Comparison of ENCODE assay signal across 1 cellular context in genomic region chr12:124939428-124940142, GRCh38.
A peak's percentile ranks its signal among the peaks of the same experiment; 100 is the strongest.
TF ChIP-seq lines count a peak whose summit lies in the region.

No MANE protein-coding gene starts in this region.

TF ChIP-seq in HepG2, 621 proteins besides CTCF, POLR2A, EP300 and RAD21 (continued from another document and continues in another):
- TF ChIP-seq SRY (CRISPR knock-in tag; IDR thresholded peaks at IDR 0.05) (peak; percentile 89), MIER2 (CRISPR knock-in tag; IDR thresholded peaks at IDR 0.05) (peak; percentile 43; the same call in 1 of the 2 replicates), ZNF607 (CRISPR knock-in tag; IDR thresholded peaks at IDR 0.05; ENCODE audit: borderline replicate concordance) (peak; percentile 57; the same call in 1 of the 2 replicates), TEAD3 (CRISPR knock-in tag; optimal IDR thresholded peaks at IDR 0.05; ENCODE audit: borderline replicate concordance) (peak; percentile 56), SAFB2 (CRISPR knock-in tag; IDR thresholded peaks at IDR 0.05; ENCODE audit: borderline replicate concordance, low read depth) (no peak; the same call in 1 of the 2 replicates), ZNF775 (CRISPR knock-in tag; IDR thresholded peaks at IDR 0.05; ENCODE audit: borderline replicate concordance) (no peak), ZNF569 (CRISPR knock-in tag; IDR thresholded peaks at IDR 0.05; ENCODE audit: borderline replicate concordance) (0 out of 2 replicates have a peak, but pooled peaks have one; percentile 79), ZNF251 (CRISPR knock-in tag; IDR thresholded peaks at IDR 0.05) (no peak), MAFK (conservative IDR thresholded peaks at IDR 0.05 in 1 of 2, IDR thresholded peaks at IDR 0.05 in 1 of 2; ENCODE audit: low read length in 2 of 2) (no peak), ZFP62 (CRISPR knock-in tag; IDR thresholded peaks at IDR 0.05) (no peak), IRF2 (CRISPR knock-in tag; IDR thresholded peaks at IDR 0.05) (peak; percentile 6; the same call in 1 of the 2 replicates), CHCHD3 (CRISPR knock-in tag; IDR thresholded peaks at IDR 0.05) (no peak), STAT5B (CRISPR knock-in tag; IDR thresholded peaks at IDR 0.05) (no peak), NFE2 (CRISPR knock-in tag; IDR thresholded peaks at IDR 0.05) (no peak), RFXANK (CRISPR knock-in tag; IDR thresholded peaks at IDR 0.05) (no peak; the same call in 1 of the 2 replicates), TOPORS (CRISPR knock-in tag; IDR thresholded peaks at IDR 0.05) (peak; percentile 94; the same call in 1 of the 2 replicates), AGO1 (IDR thresholded peaks at IDR 0.05; ENCODE audit: low read depth, low read length, poor library complexity, severe bottlenecking) (no peak), SP2 (CRISPR knock-in tag; IDR thresholded peaks at IDR 0.05) (0 out of 2 replicates have a peak, but pooled peaks have one; percentile 32), ZNF574 (CRISPR knock-in tag; IDR thresholded peaks at IDR 0.05) (no peak; the same call in none of the 2 replicates), ZNF530 (CRISPR knock-in tag; IDR thresholded peaks at IDR 0.05; ENCODE audit: low read depth) (no peak), ZNF766 (CRISPR knock-in tag; IDR thresholded peaks at IDR 0.05; ENCODE audit: borderline replicate concordance) (no peak), TCF12 (IDR thresholded peaks at IDR 0.05) (no peak), TCF12 (CRISPR knock-in tag; IDR thresholded peaks at IDR 0.05) (peak; percentile 63; the same call in 1 of the 2 replicates), THAP9 (CRISPR knock-in tag; IDR thresholded peaks at IDR 0.05; ENCODE audit: borderline replicate concordance) (no peak; the same call in 1 of the 2 replicates), XRCC5 (optimal IDR thresholded peaks at IDR 0.05; ENCODE audit: low read length) (peak; percentile 73), ZNF354B (CRISPR knock-in tag; IDR thresholded peaks at IDR 0.05) (peak; percentile 87; the same call in 1 of the 2 replicates), ZNF260 (CRISPR knock-in tag; IDR thresholded peaks at IDR 0.05; ENCODE audit: borderline replicate concordance, low read depth) (no peak), ZNF3 (CRISPR knock-in tag; IDR thresholded peaks at IDR 0.05) (no peak), PITX1 (CRISPR knock-in tag; IDR thresholded peaks at IDR 0.05) (peak; percentile 74), ZNF850 (CRISPR knock-in tag; conservative IDR thresholded peaks at IDR 0.05) (0 out of 2 replicates have a peak, but pooled peaks have one; percentile 48), ZFP82 (CRISPR knock-in tag; IDR thresholded peaks at IDR 0.05; ENCODE audit: borderline replicate concordance) (no peak; the same call in 1 of the 2 replicates), SUZ12 (IDR thresholded peaks at IDR 0.05; ENCODE audit: low read depth, low read length) (no peak), ZNF496 (CRISPR knock-in tag; IDR thresholded peaks at IDR 0.05; ENCODE audit: insufficient replicate concordance) (no peak), FOXP1 (IDR thresholded peaks at IDR 0.05) (no peak), FOXP1 (CRISPR knock-in tag; IDR thresholded peaks at IDR 0.05) (0 out of 2 replicates have a peak, but pooled peaks have one; percentile 32), ATF7 (IDR thresholded peaks at IDR 0.05) (no peak), ATF7 (CRISPR knock-in tag; IDR thresholded peaks at IDR 0.05) (no peak), ZNF34 (CRISPR knock-in tag; IDR thresholded peaks at IDR 0.05; ENCODE audit: borderline replicate concordance) (0 out of 2 replicates have a peak, but pooled peaks have one; percentile 36), SALL1 (CRISPR knock-in tag; IDR thresholded peaks at IDR 0.05) (peak; percentile 81), FOXA3 (CRISPR knock-in tag; IDR thresholded peaks at IDR 0.05) (peak; percentile 60), HOXA7 (CRISPR knock-in tag; IDR thresholded peaks at IDR 0.05) (no peak), PHF21A (CRISPR knock-in tag; IDR thresholded peaks at IDR 0.05) (0 out of 2 replicates have a peak, but pooled peaks have one; percentile 11), ZNF296 (CRISPR knock-in tag; conservative IDR thresholded peaks at IDR 0.05) (no peak), TP53 (CRISPR knock-in tag; conservative IDR thresholded peaks at IDR 0.05) (no peak; the same call in 1 of the 2 replicates), HNRNPLL (IDR thresholded peaks at IDR 0.05; ENCODE audit: low read depth, low read length, poor library complexity, severe bottlenecking) (no peak), FOXA1 (IDR thresholded peaks at IDR 0.05) (no peak), FOXA1 (CRISPR knock-in tag; IDR thresholded peaks at IDR 0.05) (no peak), ZNF235 (CRISPR knock-in tag; IDR thresholded peaks at IDR 0.05; ENCODE audit: borderline replicate concordance) (no peak; the same call in 1 of the 2 replicates)
- TF ChIP-seq, protein P1, sequence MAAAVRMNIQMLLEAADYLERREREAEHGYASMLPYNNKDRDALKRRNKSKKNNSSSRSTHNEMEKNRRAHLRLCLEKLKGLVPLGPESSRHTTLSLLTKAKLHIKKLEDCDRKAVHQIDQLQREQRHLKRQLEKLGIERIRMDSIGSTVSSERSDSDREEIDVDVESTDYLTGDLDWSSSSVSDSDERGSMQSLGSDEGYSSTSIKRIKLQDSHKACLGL (CRISPR knock-in tag; IDR thresholded peaks at IDR 0.05) = no peak; the same call in 1 of the 2 replicates
- TF ChIP-seq, protein P2, sequence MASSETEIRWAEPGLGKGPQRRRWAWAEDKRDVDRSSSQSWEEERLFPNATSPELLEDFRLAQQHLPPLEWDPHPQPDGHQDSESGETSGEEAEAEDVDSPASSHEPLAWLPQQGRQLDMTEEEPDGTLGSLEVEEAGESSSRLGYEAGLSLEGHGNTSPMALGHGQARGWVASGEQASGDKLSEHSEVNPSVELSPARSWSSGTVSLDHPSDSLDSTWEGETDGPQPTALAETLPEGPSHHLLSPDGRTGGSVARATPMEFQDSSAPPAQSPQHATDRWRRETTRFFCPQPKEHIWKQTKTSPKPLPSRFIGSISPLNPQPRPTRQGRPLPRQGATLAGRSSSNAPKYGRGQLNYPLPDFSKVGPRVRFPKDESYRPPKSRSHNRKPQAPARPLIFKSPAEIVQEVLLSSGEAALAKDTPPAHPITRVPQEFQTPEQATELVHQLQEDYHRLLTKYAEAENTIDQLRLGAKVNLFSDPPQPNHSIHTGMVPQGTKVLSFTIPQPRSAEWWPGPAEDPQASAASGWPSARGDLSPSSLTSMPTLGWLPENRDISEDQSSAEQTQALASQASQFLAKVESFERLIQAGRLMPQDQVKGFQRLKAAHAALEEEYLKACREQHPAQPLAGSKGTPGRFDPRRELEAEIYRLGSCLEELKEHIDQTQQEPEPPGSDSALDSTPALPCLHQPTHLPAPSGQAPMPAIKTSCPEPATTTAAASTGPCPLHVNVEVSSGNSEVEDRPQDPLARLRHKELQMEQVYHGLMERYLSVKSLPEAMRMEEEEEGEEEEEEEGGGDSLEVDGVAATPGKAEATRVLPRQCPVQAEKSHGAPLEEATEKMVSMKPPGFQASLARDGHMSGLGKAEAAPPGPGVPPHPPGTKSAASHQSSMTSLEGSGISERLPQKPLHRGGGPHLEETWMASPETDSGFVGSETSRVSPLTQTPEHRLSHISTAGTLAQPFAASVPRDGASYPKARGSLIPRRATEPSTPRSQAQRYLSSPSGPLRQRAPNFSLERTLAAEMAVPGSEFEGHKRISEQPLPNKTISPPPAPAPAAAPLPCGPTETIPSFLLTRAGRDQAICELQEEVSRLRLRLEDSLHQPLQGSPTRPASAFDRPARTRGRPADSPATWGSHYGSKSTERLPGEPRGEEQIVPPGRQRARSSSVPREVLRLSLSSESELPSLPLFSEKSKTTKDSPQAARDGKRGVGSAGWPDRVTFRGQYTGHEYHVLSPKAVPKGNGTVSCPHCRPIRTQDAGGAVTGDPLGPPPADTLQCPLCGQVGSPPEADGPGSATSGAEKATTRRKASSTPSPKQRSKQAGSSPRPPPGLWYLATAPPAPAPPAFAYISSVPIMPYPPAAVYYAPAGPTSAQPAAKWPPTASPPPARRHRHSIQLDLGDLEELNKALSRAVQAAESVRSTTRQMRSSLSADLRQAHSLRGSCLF (CRISPR knock-in tag; IDR thresholded peaks at IDR 0.05; ENCODE audit: borderline replicate concordance) = no peak
- TF ChIP-seq, protein P3, sequence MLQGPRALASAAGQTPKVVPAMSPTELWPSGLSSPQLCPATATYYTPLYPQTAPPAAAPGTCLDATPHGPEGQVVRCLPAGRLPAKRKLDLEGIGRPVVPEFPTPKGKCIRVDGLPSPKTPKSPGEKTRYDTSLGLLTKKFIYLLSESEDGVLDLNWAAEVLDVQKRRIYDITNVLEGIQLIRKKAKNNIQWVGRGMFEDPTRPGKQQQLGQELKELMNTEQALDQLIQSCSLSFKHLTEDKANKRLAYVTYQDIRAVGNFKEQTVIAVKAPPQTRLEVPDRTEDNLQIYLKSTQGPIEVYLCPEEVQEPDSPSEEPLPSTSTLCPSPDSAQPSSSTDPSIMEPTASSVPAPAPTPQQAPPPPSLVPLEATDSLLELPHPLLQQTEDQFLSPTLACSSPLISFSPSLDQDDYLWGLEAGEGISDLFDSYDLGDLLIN (CRISPR knock-in tag; IDR thresholded peaks at IDR 0.05; ENCODE audit: borderline replicate concordance) = no peak
- TF ChIP-seq, protein P4, sequence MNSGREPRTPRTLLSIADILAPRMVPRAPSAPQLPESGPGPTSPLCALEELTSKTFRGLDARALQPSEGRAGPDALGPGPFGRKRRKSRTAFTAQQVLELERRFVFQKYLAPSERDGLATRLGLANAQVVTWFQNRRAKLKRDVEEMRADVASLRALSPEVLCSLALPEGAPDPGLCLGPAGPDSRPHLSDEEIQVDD (CRISPR knock-in tag; IDR thresholded peaks at IDR 0.05; ENCODE audit: borderline replicate concordance) = peak; percentile 62; the same call in 1 of the 2 replicates
- TF ChIP-seq, protein P5, sequence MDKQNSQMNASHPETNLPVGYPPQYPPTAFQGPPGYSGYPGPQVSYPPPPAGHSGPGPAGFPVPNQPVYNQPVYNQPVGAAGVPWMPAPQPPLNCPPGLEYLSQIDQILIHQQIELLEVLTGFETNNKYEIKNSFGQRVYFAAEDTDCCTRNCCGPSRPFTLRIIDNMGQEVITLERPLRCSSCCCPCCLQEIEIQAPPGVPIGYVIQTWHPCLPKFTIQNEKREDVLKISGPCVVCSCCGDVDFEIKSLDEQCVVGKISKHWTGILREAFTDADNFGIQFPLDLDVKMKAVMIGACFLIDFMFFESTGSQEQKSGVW (CRISPR knock-in tag; IDR thresholded peaks at IDR 0.05; ENCODE audit: borderline replicate concordance) = no peak
- TF ChIP-seq, protein P6, sequence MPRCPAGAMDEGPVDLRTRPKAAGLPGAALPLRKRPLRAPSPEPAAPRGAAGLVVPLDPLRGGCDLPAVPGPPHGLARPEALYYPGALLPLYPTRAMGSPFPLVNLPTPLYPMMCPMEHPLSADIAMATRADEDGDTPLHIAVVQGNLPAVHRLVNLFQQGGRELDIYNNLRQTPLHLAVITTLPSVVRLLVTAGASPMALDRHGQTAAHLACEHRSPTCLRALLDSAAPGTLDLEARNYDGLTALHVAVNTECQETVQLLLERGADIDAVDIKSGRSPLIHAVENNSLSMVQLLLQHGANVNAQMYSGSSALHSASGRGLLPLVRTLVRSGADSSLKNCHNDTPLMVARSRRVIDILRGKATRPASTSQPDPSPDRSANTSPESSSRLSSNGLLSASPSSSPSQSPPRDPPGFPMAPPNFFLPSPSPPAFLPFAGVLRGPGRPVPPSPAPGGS (CRISPR knock-in tag; IDR thresholded peaks at IDR 0.05) = peak; percentile 58; the same call in 1 of the 2 replicates
